In the genomic region with DNA sequence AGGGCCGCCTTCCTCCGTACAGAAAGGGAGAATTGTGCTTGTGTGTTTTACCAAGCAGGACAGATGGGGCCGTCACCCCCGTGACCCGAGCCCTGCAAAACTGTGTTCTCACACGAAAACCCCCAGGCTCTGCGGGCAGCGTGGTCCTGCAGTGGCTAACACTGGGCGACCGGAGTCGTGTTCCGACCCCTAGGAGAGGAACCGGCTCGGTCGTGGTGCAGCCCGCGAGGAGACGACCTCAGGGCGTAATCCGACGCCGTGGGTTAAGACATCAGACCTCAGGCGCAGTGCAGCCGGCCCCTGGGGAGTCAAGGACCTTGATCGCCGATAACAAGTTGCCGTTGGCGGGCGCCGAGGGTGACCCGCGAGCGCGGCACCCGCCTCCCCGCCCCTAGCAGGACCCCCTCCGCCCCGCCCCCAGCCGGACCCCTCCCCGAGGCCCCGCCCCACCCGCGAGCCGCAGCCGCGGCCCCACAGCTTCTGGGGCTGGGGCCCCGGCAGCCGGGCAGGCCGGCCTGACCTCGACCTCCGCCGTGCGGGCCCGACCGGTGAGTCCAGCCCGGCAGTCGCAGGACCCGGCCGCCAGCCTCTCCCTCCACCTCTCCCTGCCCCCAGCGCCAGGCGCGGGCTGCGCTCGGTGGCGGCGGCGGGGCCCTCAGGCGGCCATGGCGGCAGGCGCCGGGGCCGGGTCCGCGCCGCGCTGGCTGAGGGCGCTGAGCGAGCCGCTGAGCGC, we compare ENCODE assay signal across 1 cellular context.
A peak's percentile ranks its signal among the peaks of the same experiment; 100 is the strongest.
TF ChIP-seq lines count a peak whose summit lies in the region.

TSS of gene CHPT1 (plus strand) at position 444 of the 733 bp plus-strand sequence. CDS start at position 666, 222 bp downstream.

TF ChIP-seq in HepG2, 621 proteins besides CTCF, POLR2A, EP300 and RAD21 (continued from another document and continues in another):
- TF ChIP-seq, protein P1, sequence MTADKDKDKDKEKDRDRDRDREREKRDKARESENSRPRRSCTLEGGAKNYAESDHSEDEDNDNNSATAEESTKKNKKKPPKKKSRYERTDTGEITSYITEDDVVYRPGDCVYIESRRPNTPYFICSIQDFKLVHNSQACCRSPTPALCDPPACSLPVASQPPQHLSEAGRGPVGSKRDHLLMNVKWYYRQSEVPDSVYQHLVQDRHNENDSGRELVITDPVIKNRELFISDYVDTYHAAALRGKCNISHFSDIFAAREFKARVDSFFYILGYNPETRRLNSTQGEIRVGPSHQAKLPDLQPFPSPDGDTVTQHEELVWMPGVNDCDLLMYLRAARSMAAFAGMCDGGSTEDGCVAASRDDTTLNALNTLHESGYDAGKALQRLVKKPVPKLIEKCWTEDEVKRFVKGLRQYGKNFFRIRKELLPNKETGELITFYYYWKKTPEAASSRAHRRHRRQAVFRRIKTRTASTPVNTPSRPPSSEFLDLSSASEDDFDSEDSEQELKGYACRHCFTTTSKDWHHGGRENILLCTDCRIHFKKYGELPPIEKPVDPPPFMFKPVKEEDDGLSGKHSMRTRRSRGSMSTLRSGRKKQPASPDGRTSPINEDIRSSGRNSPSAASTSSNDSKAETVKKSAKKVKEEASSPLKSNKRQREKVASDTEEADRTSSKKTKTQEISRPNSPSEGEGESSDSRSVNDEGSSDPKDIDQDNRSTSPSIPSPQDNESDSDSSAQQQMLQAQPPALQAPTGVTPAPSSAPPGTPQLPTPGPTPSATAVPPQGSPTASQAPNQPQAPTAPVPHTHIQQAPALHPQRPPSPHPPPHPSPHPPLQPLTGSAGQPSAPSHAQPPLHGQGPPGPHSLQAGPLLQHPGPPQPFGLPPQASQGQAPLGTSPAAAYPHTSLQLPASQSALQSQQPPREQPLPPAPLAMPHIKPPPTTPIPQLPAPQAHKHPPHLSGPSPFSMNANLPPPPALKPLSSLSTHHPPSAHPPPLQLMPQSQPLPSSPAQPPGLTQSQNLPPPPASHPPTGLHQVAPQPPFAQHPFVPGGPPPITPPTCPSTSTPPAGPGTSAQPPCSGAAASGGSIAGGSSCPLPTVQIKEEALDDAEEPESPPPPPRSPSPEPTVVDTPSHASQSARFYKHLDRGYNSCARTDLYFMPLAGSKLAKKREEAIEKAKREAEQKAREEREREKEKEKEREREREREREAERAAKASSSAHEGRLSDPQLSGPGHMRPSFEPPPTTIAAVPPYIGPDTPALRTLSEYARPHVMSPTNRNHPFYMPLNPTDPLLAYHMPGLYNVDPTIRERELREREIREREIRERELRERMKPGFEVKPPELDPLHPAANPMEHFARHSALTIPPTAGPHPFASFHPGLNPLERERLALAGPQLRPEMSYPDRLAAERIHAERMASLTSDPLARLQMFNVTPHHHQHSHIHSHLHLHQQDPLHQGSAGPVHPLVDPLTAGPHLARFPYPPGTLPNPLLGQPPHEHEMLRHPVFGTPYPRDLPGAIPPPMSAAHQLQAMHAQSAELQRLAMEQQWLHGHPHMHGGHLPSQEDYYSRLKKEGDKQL (CRISPR knock-in tag; IDR thresholded peaks at IDR 0.05; ENCODE audit: low read depth), result no peak
- TF ChIP-seq, protein P2, sequence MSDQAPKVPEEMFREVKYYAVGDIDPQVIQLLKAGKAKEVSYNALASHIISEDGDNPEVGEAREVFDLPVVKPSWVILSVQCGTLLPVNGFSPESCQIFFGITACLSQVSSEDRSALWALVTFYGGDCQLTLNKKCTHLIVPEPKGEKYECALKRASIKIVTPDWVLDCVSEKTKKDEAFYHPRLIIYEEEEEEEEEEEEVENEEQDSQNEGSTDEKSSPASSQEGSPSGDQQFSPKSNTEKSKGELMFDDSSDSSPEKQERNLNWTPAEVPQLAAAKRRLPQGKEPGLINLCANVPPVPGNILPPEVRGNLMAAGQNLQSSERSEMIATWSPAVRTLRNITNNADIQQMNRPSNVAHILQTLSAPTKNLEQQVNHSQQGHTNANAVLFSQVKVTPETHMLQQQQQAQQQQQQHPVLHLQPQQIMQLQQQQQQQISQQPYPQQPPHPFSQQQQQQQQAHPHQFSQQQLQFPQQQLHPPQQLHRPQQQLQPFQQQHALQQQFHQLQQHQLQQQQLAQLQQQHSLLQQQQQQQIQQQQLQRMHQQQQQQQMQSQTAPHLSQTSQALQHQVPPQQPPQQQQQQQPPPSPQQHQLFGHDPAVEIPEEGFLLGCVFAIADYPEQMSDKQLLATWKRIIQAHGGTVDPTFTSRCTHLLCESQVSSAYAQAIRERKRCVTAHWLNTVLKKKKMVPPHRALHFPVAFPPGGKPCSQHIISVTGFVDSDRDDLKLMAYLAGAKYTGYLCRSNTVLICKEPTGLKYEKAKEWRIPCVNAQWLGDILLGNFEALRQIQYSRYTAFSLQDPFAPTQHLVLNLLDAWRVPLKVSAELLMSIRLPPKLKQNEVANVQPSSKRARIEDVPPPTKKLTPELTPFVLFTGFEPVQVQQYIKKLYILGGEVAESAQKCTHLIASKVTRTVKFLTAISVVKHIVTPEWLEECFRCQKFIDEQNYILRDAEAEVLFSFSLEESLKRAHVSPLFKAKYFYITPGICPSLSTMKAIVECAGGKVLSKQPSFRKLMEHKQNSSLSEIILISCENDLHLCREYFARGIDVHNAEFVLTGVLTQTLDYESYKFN (CRISPR knock-in tag; conservative IDR thresholded peaks at IDR 0.05), result 0 out of 2 replicates have a peak, but pooled peaks have one; percentile 44
- TF ChIP-seq ATM (IDR thresholded peaks at IDR 0.05; ENCODE audit: borderline replicate concordance), result no peak
- no peak for TF ChIP-seq ZNF468 (CRISPR knock-in tag; IDR thresholded peaks at IDR 0.05)
- 0 out of 2 replicates have a peak, but pooled peaks have one; percentile 52 for TF ChIP-seq ONECUT2 (CRISPR knock-in tag; IDR thresholded peaks at IDR 0.05)
- TF ChIP-seq, protein P3, sequence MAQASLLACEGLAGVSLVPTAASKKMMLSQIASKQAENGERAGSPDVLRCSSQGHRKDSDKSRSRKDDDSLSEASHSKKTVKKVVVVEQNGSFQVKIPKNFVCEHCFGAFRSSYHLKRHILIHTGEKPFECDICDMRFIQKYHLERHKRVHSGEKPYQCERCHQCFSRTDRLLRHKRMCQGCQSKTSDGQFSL (CRISPR knock-in tag; IDR thresholded peaks at IDR 0.05), result peak; percentile 23; the same call in 1 of the 2 replicates
- TF ChIP-seq JUND (CRISPR knock-in tag; IDR thresholded peaks at IDR 0.05), result 0 out of 2 replicates have a peak, but pooled peaks have one; percentile 17
- TF ChIP-seq ATF6 (CRISPR knock-in tag; conservative IDR thresholded peaks at IDR 0.05), result no peak
- no peak; the same call in 1 of the 2 replicates for TF ChIP-seq NPAS2 (CRISPR knock-in tag; IDR thresholded peaks at IDR 0.05; ENCODE audit: borderline replicate concordance)
- TF ChIP-seq FOXC1 (CRISPR knock-in tag; IDR thresholded peaks at IDR 0.05; ENCODE audit: borderline replicate concordance), result peak; percentile 51; the same call in 1 of the 2 replicates
- no peak for TF ChIP-seq MIER2 (CRISPR knock-in tag; IDR thresholded peaks at IDR 0.05)
- TF ChIP-seq, protein P4, sequence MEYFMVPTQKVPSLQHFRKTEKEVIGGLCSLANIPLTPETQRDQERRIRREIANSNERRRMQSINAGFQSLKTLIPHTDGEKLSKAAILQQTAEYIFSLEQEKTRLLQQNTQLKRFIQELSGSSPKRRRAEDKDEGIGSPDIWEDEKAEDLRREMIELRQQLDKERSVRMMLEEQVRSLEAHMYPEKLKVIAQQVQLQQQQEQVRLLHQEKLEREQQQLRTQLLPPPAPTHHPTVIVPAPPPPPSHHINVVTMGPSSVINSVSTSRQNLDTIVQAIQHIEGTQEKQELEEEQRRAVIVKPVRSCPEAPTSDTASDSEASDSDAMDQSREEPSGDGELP (IDR thresholded peaks at IDR 0.05; ENCODE audit: borderline replicate concordance, low read depth), result 0 out of 2 replicates have a peak, but pooled peaks have one; percentile 15
- no peak for TF ChIP-seq MEIS1 (CRISPR knock-in tag; IDR thresholded peaks at IDR 0.05; ENCODE audit: borderline replicate concordance)
- TF ChIP-seq MBD4 (IDR thresholded peaks at IDR 0.05; ENCODE audit: borderline replicate concordance, low read length), result no peak
- no peak for TF ChIP-seq ETV5 (CRISPR knock-in tag; IDR thresholded peaks at IDR 0.05; ENCODE audit: borderline replicate concordance)
- 0 out of 2 replicates have a peak, but pooled peaks have one; percentile 42 for TF ChIP-seq ZNF274 (CRISPR knock-in tag; IDR thresholded peaks at IDR 0.05)
- TF ChIP-seq ZNF276 (CRISPR knock-in tag; IDR thresholded peaks at IDR 0.05; ENCODE audit: low read depth), result no peak
- no peak for TF ChIP-seq ZNF878 (CRISPR knock-in tag; IDR thresholded peaks at IDR 0.05)
- peak; percentile 49 for TF ChIP-seq ZBTB7B (CRISPR knock-in tag; IDR thresholded peaks at IDR 0.05)
- TF ChIP-seq, protein P5, sequence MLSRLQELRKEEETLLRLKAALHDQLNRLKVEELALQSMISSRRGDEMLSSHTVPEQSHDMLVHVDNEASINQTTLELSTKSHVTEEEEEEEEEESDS (CRISPR knock-in tag; IDR thresholded peaks at IDR 0.05; ENCODE audit: borderline replicate concordance), result no peak
- no peak for TF ChIP-seq ZNF761 (CRISPR knock-in tag; conservative IDR thresholded peaks at IDR 0.05)
- TF ChIP-seq ZNF749 (CRISPR knock-in tag; IDR thresholded peaks at IDR 0.05; ENCODE audit: borderline replicate concordance), result no peak
- no peak for TF ChIP-seq HHEX (CRISPR knock-in tag; IDR thresholded peaks at IDR 0.05)
- no peak for TF ChIP-seq TEAD3 (CRISPR knock-in tag; optimal IDR thresholded peaks at IDR 0.05; ENCODE audit: borderline replicate concordance)
- 0 out of 2 replicates have a peak, but pooled peaks have one; percentile 43 for TF ChIP-seq KAT7 (CRISPR knock-in tag; IDR thresholded peaks at IDR 0.05; ENCODE audit: borderline replicate concordance)
- TF ChIP-seq SKI (IDR thresholded peaks at IDR 0.05; ENCODE audit: partially characterized antibody), result no peak
- no peak for TF ChIP-seq ZNF441 (CRISPR knock-in tag; IDR thresholded peaks at IDR 0.05; ENCODE audit: borderline replicate concordance)
- no peak for TF ChIP-seq CENPX (CRISPR knock-in tag; IDR thresholded peaks at IDR 0.05)
- TF ChIP-seq TBX2 (CRISPR knock-in tag; IDR thresholded peaks at IDR 0.05; ENCODE audit: borderline replicate concordance), result peak; percentile 59
- no peak for TF ChIP-seq ZNF678 (CRISPR knock-in tag; IDR thresholded peaks at IDR 0.05)
- TF ChIP-seq TSC22D2 (CRISPR knock-in tag; IDR thresholded peaks at IDR 0.05; ENCODE audit: borderline replicate concordance), result no peak; the same call in 1 of the 2 replicates
- TF ChIP-seq ZNF33B (CRISPR knock-in tag; IDR thresholded peaks at IDR 0.05), result no peak
- no peak for TF ChIP-seq TCF12 (IDR thresholded peaks at IDR 0.05)
- no peak for TF ChIP-seq TCF12 (CRISPR knock-in tag; IDR thresholded peaks at IDR 0.05)
- TF ChIP-seq, protein P6, sequence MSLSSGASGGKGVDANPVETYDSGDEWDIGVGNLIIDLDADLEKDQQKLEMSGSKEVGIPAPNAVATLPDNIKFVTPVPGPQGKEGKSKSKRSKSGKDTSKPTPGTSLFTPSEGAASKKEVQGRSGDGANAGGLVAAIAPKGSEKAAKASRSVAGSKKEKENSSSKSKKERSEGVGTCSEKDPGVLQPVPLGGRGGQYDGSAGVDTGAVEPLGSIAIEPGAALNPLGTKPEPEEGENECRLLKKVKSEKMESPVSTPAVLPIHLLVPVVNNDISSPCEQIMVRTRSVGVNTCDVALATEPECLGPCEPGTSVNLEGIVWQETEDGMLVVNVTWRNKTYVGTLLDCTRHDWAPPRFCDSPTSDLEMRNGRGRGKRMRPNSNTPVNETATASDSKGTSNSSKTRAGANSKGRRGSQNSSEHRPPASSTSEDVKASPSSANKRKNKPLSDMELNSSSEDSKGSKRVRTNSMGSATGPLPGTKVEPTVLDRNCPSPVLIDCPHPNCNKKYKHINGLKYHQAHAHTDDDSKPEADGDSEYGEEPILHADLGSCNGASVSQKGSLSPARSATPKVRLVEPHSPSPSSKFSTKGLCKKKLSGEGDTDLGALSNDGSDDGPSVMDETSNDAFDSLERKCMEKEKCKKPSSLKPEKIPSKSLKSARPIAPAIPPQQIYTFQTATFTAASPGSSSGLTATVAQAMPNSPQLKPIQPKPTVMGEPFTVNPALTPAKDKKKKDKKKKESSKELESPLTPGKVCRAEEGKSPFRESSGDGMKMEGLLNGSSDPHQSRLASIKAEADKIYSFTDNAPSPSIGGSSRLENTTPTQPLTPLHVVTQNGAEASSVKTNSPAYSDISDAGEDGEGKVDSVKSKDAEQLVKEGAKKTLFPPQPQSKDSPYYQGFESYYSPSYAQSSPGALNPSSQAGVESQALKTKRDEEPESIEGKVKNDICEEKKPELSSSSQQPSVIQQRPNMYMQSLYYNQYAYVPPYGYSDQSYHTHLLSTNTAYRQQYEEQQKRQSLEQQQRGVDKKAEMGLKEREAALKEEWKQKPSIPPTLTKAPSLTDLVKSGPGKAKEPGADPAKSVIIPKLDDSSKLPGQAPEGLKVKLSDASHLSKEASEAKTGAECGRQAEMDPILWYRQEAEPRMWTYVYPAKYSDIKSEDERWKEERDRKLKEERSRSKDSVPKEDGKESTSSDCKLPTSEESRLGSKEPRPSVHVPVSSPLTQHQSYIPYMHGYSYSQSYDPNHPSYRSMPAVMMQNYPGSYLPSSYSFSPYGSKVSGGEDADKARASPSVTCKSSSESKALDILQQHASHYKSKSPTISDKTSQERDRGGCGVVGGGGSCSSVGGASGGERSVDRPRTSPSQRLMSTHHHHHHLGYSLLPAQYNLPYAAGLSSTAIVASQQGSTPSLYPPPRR (CRISPR knock-in tag; IDR thresholded peaks at IDR 0.05; ENCODE audit: borderline replicate concordance), result no peak
- TF ChIP-seq GABPB1 (CRISPR knock-in tag; IDR thresholded peaks at IDR 0.05), result peak; percentile 38
- TF ChIP-seq ZNF33A (CRISPR knock-in tag; IDR thresholded peaks at IDR 0.05; ENCODE audit: borderline replicate concordance), result no peak
- no peak for TF ChIP-seq ZNF256 (CRISPR knock-in tag; conservative IDR thresholded peaks at IDR 0.05)
